8 cellular contexts compared by ENCODE assay signal in genomic region chr3:10505050-10505790, GRCh38. TPM values are rescaled to one million over a fixed set of nuclear protein-coding genes. Genes with fewer than 3 reads are reported as not detected.
DNase-seq lines count a peak whose midpoint lies in the region; ATAC-seq and TF ChIP-seq lines count a peak whose summit lies in the region.

TSS of gene ATP2B2 (minus strand) at chr3:10505586. CDS start at chr3:10449543, 56,043 bp downstream.

- H3K4me1 ChIP-seq in SK-N-SH (ENCODE audit: control insufficient read depth in 1 of 2, insufficient read depth in 2 of 2, low read depth in 1 of 2, low read length in 1 of 2): peaks cover 0 to 14% of the 10 kb centered on the region in 2 experiments; a peak in 1 of 4 replicates

- no peak within 1 kb of the TSS for H3K9ac ChIP-seq in SK-N-SH

- H3K79me2 ChIP-seq in SK-N-SH (ENCODE audit: insufficient read depth): no peaks in the 10 kb centered on the region

- H3K36me3 ChIP-seq in SK-N-SH (replicated peaks in 1 of 2; ENCODE audit: control insufficient read depth in 1 of 2, insufficient read depth in 2 of 2, low read length in 1 of 2): no peaks in the 10 kb centered on the region

- peaks cover 31% of the 10 kb centered on the region for H3K27me3 Mint-ChIP-seq in stimulated activated naive CD8-positive, alpha-beta T cell treated with anti-CD3 and anti-CD28 coated beads, Interleukin-15, amount 100 ng/mL, for 72 hours

- H3K27ac Mint-ChIP-seq in stimulated activated naive CD8-positive, alpha-beta T cell treated with anti-CD3 and anti-CD28 coated beads, Interleukin-15, amount 100 ng/mL, for 72 hours: no peak within 1 kb of the TSS

- peak within 1 kb of the TSS; percentile 71 for H3K4me2 ChIP-seq in SK-N-SH

- TF ChIP-seq EP300 in SK-N-SH (IDR thresholded peaks at IDR 0.05; ENCODE audit: borderline replicate concordance in 1 of 2, low read depth in 1 of 2, low read length in 1 of 2): no peak

- H3K9me3 Mint-ChIP-seq in stimulated activated naive CD8-positive, alpha-beta T cell treated with anti-CD3 and anti-CD28 coated beads, Interleukin-15, amount 100 ng/mL, for 72 hours: no peaks in the 10 kb centered on the region

- TF ChIP-seq CTCF in SK-N-SH (IDR thresholded peaks at IDR 0.05): no peak

- H3K4me3 ChIP-seq in SK-N-SH (ENCODE audit: low read depth in 2 of 2, low read length in 1 of 2) (peak within 1 kb of the TSS; percentile 41 to 43; a peak in 3 of 4 replicates), iPS-11a (ENCODE audit: low read depth, low read length) (peak within 1 kb of the TSS; percentile 17)

- peak; percentile 39 for ATAC-seq in stimulated activated naive CD8-positive, alpha-beta T cell treated with anti-CD3 and anti-CD28 coated beads, Interleukin-15, amount 100 ng/mL, for 72 hours
- ATAC-seq in GM21423 (IDR thresholded peaks at IDR 0.05; ENCODE audit: unreplicated experiment): no peak

- DNase-seq in activated CD4-positive, alpha-beta T cell treated with anti-CD3 and anti-CD28 coated beads for 48 hours: peak; percentile 10
- DNase-seq in activated CD4-positive, alpha-beta T cell treated with anti-CD3 and anti-CD28 coated beads for 4 hours: no peak
- DNase-seq in SK-N-SH (peak; percentile 95), NCI-H2196 treated with DMSO at 0.1 percent for 48 hours (lab: John Stamatoyannopoulos, UW; ENCODE audit: unreplicated experiment) (no peak), UCSD-AML1 (lab: John Stamatoyannopoulos, UW; ENCODE audit: unreplicated experiment) (no peak)
- DNase-seq in stimulated activated naive CD8-positive, alpha-beta T cell treated with anti-CD3 and anti-CD28 coated beads, Interleukin-15, amount 100 ng/mL, for 72 hours: no peak

- H4K20me1 ChIP-seq in SK-N-SH (ENCODE audit: insufficient read depth): no peaks in the 10 kb centered on the region

- peaks cover 6% of the 10 kb centered on the region for H3K4me1 Mint-ChIP-seq in stimulated activated naive CD8-positive, alpha-beta T cell treated with anti-CD3 and anti-CD28 coated beads, Interleukin-15, amount 100 ng/mL, for 72 hours

- peak within 1 kb of the TSS in 1 of 2 experiments; percentile 20; a peak in 2 of 4 replicates for H3K27ac ChIP-seq in SK-N-SH (ENCODE audit: low read depth in 2 of 2, low read length in 1 of 2)

- CTCF ChIA-PET in SK-N-SH (lab: Yijun Ruan, JAX): interaction anchor here (1.0 to 3.4 kb wide), 7 partner anchors 9 to 234 kb away, joined by 3 to 16 read pairs (median 5); no protein-coding TSS in a partner anchor

- H3K9me2 ChIP-seq in SK-N-SH: no peaks in the 10 kb centered on the region

- no peaks in the 10 kb centered on the region for H3F3A ChIP-seq in SK-N-SH (replicated peaks; ENCODE audit: insufficient read depth)

- POLR2A ChIA-PET in SK-N-SH (lab: Yijun Ruan, JAX): no interaction called here

- peak within 1 kb of the TSS in 1 of 2 donors; percentile 24 for H3K4me3 Mint-ChIP-seq in stimulated activated naive CD8-positive, alpha-beta T cell treated with anti-CD3 and anti-CD28 coated beads, Interleukin-15, amount 100 ng/mL, for 72 hours

- H2AFZ ChIP-seq in SK-N-SH (ENCODE audit: low read depth): no peak within 1 kb of the TSS

- H3K27me3 ChIP-seq in SK-N-SH (ENCODE audit: insufficient read depth): 0 out of 2 replicates have a peak, but pooled peaks cover 8% of the 10 kb centered on the region

- 3% methylated on average over 25 of the region's 42 CpGs for WGBS in SK-N-SH (ENCODE audit: low lambda C conversion rate)

- H3K9me3 ChIP-seq in SK-N-SH: no peaks in the 10 kb centered on the region

- no peak for TF ChIP-seq RAD21 in SK-N-SH (IDR thresholded peaks at IDR 0.05; ENCODE audit: low read length)

TF ChIP-seq in SK-N-SH, 30 proteins besides CTCF, POLR2A, EP300 and RAD21:
- TF ChIP-seq ZBTB33 (IDR thresholded peaks at IDR 0.05; ENCODE audit: borderline replicate concordance, low read depth): no peak
- TF ChIP-seq FOXJ3 (CRISPR knock-in tag; IDR thresholded peaks at IDR 0.05): 0 out of 2 replicates have a peak, but pooled peaks have one; percentile 35
TF ChIP-seq in SK-N-SH: peak in this region for 1.

RNA-seq across cellular contexts. Expression of gene ATP2B2, which starts in this region (rescaled TPM):
- polyA plus RNA-seq in SK-N-SH (2012; rRNA removed): 0.05 and 0.15 TPM in 2 replicates
- polyA plus RNA-seq in SK-N-SH (2012; cell fraction: cytosol; rRNA removed): 0.05 and 0.10 TPM in 2 replicates
- 0.04 and 0.11 TPM in 2 replicates for polyA plus RNA-seq in SK-N-SH (2012; cell fraction: nucleus; rRNA removed)

Comparison
In these comparisons a context has a peak if more than half of its experiments do, and no peak if none do; other contexts are left out.
1. Peak in DNase-seq, H3K4me3 ChIP-seq and H3K4me2 ChIP-seq in SK-N-SH; RNA of the gene not detected or under 1 TPM.